1 cellular context compared by ENCODE assay signal in genomic region chr12:120903382-120903817, GRCh38.
TF ChIP-seq lines count a peak whose summit lies in the region.

No MANE protein-coding gene starts in this region.

TF ChIP-seq in HepG2, 621 proteins besides CTCF, POLR2A, EP300 and RAD21 (continued from another document and continues in another):
- no peak for TF ChIP-seq NR2F6 (IDR thresholded peaks at IDR 0.05)
- peak; percentile 50 for TF ChIP-seq NR2F6 (CRISPR knock-in tag; IDR thresholded peaks at IDR 0.05)
- TF ChIP-seq MATR3 (CRISPR knock-in tag; IDR thresholded peaks at IDR 0.05) = no peak
- peak; percentile 25; the same call in 1 of the 2 replicates for TF ChIP-seq ELF1 (CRISPR knock-in tag; IDR thresholded peaks at IDR 0.05)
- TF ChIP-seq TSC22D2 (CRISPR knock-in tag; IDR thresholded peaks at IDR 0.05; ENCODE audit: borderline replicate concordance) = no peak
- TF ChIP-seq NKX3-1 (CRISPR knock-in tag; IDR thresholded peaks at IDR 0.05) = no peak
- no peak for TF ChIP-seq POLR2AphosphoS5 (IDR thresholded peaks at IDR 0.05; ENCODE audit: low read depth, low read length)
- TF ChIP-seq MIER2 (CRISPR knock-in tag; IDR thresholded peaks at IDR 0.05) = no peak
- no peak for TF ChIP-seq SP1 (IDR thresholded peaks at IDR 0.05)
- no peak for TF ChIP-seq SP1 (CRISPR knock-in tag; IDR thresholded peaks at IDR 0.05)
- TF ChIP-seq, protein P1, sequence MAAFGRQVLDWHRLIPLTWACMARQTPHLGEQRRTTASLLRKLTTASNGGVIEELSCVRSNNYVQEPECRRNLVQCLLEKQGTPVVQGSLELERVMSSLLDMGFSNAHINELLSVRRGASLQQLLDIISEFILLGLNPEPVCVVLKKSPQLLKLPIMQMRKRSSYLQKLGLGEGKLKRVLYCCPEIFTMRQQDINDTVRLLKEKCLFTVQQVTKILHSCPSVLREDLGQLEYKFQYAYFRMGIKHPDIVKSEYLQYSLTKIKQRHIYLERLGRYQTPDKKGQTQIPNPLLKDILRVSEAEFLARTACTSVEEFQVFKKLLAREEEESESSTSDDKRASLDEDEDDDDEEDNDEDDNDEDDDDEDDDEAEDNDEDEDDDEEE (CRISPR knock-in tag; IDR thresholded peaks at IDR 0.05) = no peak
- TF ChIP-seq ZNF562 (CRISPR knock-in tag; IDR thresholded peaks at IDR 0.05; ENCODE audit: borderline replicate concordance) = no peak
- TF ChIP-seq, protein P2, sequence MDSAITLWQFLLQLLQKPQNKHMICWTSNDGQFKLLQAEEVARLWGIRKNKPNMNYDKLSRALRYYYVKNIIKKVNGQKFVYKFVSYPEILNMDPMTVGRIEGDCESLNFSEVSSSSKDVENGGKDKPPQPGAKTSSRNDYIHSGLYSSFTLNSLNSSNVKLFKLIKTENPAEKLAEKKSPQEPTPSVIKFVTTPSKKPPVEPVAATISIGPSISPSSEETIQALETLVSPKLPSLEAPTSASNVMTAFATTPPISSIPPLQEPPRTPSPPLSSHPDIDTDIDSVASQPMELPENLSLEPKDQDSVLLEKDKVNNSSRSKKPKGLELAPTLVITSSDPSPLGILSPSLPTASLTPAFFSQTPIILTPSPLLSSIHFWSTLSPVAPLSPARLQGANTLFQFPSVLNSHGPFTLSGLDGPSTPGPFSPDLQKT (CRISPR knock-in tag; IDR thresholded peaks at IDR 0.05; ENCODE audit: borderline replicate concordance) = no peak
- no peak for TF ChIP-seq ATAD3A (CRISPR knock-in tag; IDR thresholded peaks at IDR 0.05)
- no peak for TF ChIP-seq ZNF34 (CRISPR knock-in tag; IDR thresholded peaks at IDR 0.05; ENCODE audit: borderline replicate concordance)
- no peak for TF ChIP-seq ZNF652 (CRISPR knock-in tag; IDR thresholded peaks at IDR 0.05; ENCODE audit: borderline replicate concordance, low read depth)
- no peak; the same call in 1 of the 2 replicates for TF ChIP-seq ZSCAN9 (CRISPR knock-in tag; IDR thresholded peaks at IDR 0.05; ENCODE audit: borderline replicate concordance)
- TF ChIP-seq FOXK1 (CRISPR knock-in tag; IDR thresholded peaks at IDR 0.05; ENCODE audit: borderline replicate concordance, low read depth) = no peak
- no peak for TF ChIP-seq ZNF18 (CRISPR knock-in tag; IDR thresholded peaks at IDR 0.05; ENCODE audit: insufficient replicate concordance)
- peak; percentile 75; the same call in 1 of the 2 replicates for TF ChIP-seq ZNF333 (CRISPR knock-in tag; IDR thresholded peaks at IDR 0.05; ENCODE audit: borderline replicate concordance)
- TF ChIP-seq JUNB (CRISPR knock-in tag; IDR thresholded peaks at IDR 0.05; ENCODE audit: borderline replicate concordance) = no peak
- TF ChIP-seq SSRP1 (CRISPR knock-in tag; IDR thresholded peaks at IDR 0.05) = no peak
- TF ChIP-seq GTF3A (CRISPR knock-in tag; conservative IDR thresholded peaks at IDR 0.05) = no peak
- no peak for TF ChIP-seq SNAPC4 (CRISPR knock-in tag; IDR thresholded peaks at IDR 0.05)
- TF ChIP-seq KMT2B (CRISPR knock-in tag; IDR thresholded peaks at IDR 0.05) = peak; percentile 51; the same call in 1 of the 2 replicates
- TF ChIP-seq STAT5B (CRISPR knock-in tag; IDR thresholded peaks at IDR 0.05) = no peak
- no peak for TF ChIP-seq ZFP41 (CRISPR knock-in tag; IDR thresholded peaks at IDR 0.05; ENCODE audit: borderline replicate concordance)
- TF ChIP-seq, protein P3, sequence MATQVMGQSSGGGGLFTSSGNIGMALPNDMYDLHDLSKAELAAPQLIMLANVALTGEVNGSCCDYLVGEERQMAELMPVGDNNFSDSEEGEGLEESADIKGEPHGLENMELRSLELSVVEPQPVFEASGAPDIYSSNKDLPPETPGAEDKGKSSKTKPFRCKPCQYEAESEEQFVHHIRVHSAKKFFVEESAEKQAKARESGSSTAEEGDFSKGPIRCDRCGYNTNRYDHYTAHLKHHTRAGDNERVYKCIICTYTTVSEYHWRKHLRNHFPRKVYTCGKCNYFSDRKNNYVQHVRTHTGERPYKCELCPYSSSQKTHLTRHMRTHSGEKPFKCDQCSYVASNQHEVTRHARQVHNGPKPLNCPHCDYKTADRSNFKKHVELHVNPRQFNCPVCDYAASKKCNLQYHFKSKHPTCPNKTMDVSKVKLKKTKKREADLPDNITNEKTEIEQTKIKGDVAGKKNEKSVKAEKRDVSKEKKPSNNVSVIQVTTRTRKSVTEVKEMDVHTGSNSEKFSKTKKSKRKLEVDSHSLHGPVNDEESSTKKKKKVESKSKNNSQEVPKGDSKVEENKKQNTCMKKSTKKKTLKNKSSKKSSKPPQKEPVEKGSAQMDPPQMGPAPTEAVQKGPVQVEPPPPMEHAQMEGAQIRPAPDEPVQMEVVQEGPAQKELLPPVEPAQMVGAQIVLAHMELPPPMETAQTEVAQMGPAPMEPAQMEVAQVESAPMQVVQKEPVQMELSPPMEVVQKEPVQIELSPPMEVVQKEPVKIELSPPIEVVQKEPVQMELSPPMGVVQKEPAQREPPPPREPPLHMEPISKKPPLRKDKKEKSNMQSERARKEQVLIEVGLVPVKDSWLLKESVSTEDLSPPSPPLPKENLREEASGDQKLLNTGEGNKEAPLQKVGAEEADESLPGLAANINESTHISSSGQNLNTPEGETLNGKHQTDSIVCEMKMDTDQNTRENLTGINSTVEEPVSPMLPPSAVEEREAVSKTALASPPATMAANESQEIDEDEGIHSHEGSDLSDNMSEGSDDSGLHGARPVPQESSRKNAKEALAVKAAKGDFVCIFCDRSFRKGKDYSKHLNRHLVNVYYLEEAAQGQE (IDR thresholded peaks at IDR 0.05; ENCODE audit: borderline replicate concordance in 1 of 2, low read depth in 1 of 2, low read length in 2 of 2) = no peak
- TF ChIP-seq ZNF235 (CRISPR knock-in tag; IDR thresholded peaks at IDR 0.05; ENCODE audit: borderline replicate concordance) = no peak; the same call in 1 of the 2 replicates
- no peak for TF ChIP-seq ELF3 (CRISPR knock-in tag; IDR thresholded peaks at IDR 0.05)
- no peak for TF ChIP-seq ZNF891 (CRISPR knock-in tag; IDR thresholded peaks at IDR 0.05)
- peak; percentile 61 for TF ChIP-seq RXRA (CRISPR knock-in tag; IDR thresholded peaks at IDR 0.05)
- no peak for TF ChIP-seq PAX8 (CRISPR knock-in tag; IDR thresholded peaks at IDR 0.05; ENCODE audit: borderline replicate concordance)
- no peak for TF ChIP-seq TBL1XR1 (IDR thresholded peaks at IDR 0.05; ENCODE audit: borderline replicate concordance, low read length, partially characterized antibody)
- TF ChIP-seq SMAD1 (CRISPR knock-in tag; IDR thresholded peaks at IDR 0.05; ENCODE audit: borderline replicate concordance, low read depth) = 0 out of 2 replicates have a peak, but pooled peaks have one; percentile 12
- no peak for TF ChIP-seq TERF1 (CRISPR knock-in tag; IDR thresholded peaks at IDR 0.05)
- TF ChIP-seq ZNF282 (IDR thresholded peaks at IDR 0.05; ENCODE audit: partially characterized antibody) = no peak
- TF ChIP-seq SP140L (CRISPR knock-in tag; IDR thresholded peaks at IDR 0.05; ENCODE audit: borderline replicate concordance) = no peak
- no peak for TF ChIP-seq ZNF12 (CRISPR knock-in tag; IDR thresholded peaks at IDR 0.05)
- TF ChIP-seq FLYWCH1 (CRISPR knock-in tag; IDR thresholded peaks at IDR 0.05) = no peak
- no peak for TF ChIP-seq ZNF678 (CRISPR knock-in tag; IDR thresholded peaks at IDR 0.05)
- TF ChIP-seq ZNF557 (CRISPR knock-in tag; IDR thresholded peaks at IDR 0.05) = no peak
- no peak for TF ChIP-seq BATF2 (CRISPR knock-in tag; IDR thresholded peaks at IDR 0.05)
- no peak for TF ChIP-seq SKIL (CRISPR knock-in tag; IDR thresholded peaks at IDR 0.05; ENCODE audit: borderline replicate concordance)
- peak; percentile 45; the same call in 1 of the 2 replicates for TF ChIP-seq MAX (IDR thresholded peaks at IDR 0.05)
- TF ChIP-seq ZNF3 (CRISPR knock-in tag; IDR thresholded peaks at IDR 0.05) = no peak
- no peak for TF ChIP-seq ZNF841 (CRISPR knock-in tag; IDR thresholded peaks at IDR 0.05; ENCODE audit: borderline replicate concordance)
